ENCODE assay signal across 18 cellular contexts in genomic region chr2:68860111-68860510, GRCh38. TPM values are rescaled to one million over a fixed set of nuclear protein-coding genes. Genes with fewer than 3 reads are reported as not detected.
A peak's percentile ranks its signal among the peaks of the same experiment; 100 is the strongest.
DNase-seq lines count a peak whose midpoint lies in the region; ATAC-seq and TF ChIP-seq lines count a peak whose summit lies in the region.
"Had no signal": no experiment of that assay in that cellular context is flagged by ENCODE, and none has a peak within 500 bp of the region (broad histone marks: within the 10 kb centered on the region; RNA-seq: fewer than 3 reads in every experiment).

No MANE protein-coding gene starts in this region.

- peak overlapping the region; percentile 88 for H3K27ac ChIP-seq in neutrophil

- H3K27me3 Mint-ChIP-seq in natural killer cell treated with Interleukin-12 subunit alpha and Interleukin-12 subunit beta and Interleukin-15 and Interleukin-18, amount 100 ng/mL, for 72 hours = peaks cover 0 to 12% of the 10 kb centered on the region in 2 donors
- H3K27me3 Mint-ChIP-seq in natural killer cell (ENCODE audit: low read depth in 2 of 2) = peaks cover 21 to 30% of the 10 kb centered on the region in 2 donors
- no peaks in the 10 kb centered on the region for H3K27me3 Mint-ChIP-seq in dendritic cell treated with granulocyte-macrophage colony-stimulating factor and Interleukin-4, amounts not matched to agents 40 ng/mL and 50 ng/mL, for 4 days

- no peaks in the 10 kb centered on the region for H3K36me3 ChIP-seq in neutrophil

- no peak overlapping the region for H3K4me3 ChIP-seq in neutrophil (ENCODE audit: low read depth in 1 of 2, low read length in 1 of 2)

- TF ChIP-seq CTCF in natural killer cell (IDR thresholded peaks at IDR 0.05) (no peak), neutrophil (IDR thresholded peaks at IDR 0.05) (no peak)

- H3K4me1 Mint-ChIP-seq in natural killer cell treated with Interleukin-12 subunit alpha and Interleukin-12 subunit beta and Interleukin-15 and Interleukin-18, amount 100 ng/mL, for 72 hours (ENCODE audit: low read depth in 2 of 2) = peaks cover 34 to 36% of the 10 kb centered on the region in 2 donors
- H3K4me1 Mint-ChIP-seq in natural killer cell = peaks cover 9 to 22% of the 10 kb centered on the region in 2 donors
- H3K4me1 Mint-ChIP-seq in dendritic cell treated with granulocyte-macrophage colony-stimulating factor and Interleukin-4, amounts not matched to agents 40 ng/mL and 50 ng/mL, for 4 days (ENCODE audit: low read depth) = peaks cover 76% of the 10 kb centered on the region

- H3K9me3 ChIP-seq in neutrophil = no peaks in the 10 kb centered on the region

- H3K36me3 Mint-ChIP-seq in natural killer cell treated with Interleukin-12 subunit alpha and Interleukin-12 subunit beta and Interleukin-15 and Interleukin-18, amount 100 ng/mL, for 72 hours = no peaks in the 10 kb centered on the region
- H3K36me3 Mint-ChIP-seq in natural killer cell = no peaks in the 10 kb centered on the region
- no peaks in the 10 kb centered on the region for H3K36me3 Mint-ChIP-seq in dendritic cell treated with granulocyte-macrophage colony-stimulating factor and Interleukin-4, amounts not matched to agents 40 ng/mL and 50 ng/mL, for 4 days (ENCODE audit: low read depth)

- H3K4me1 ChIP-seq in neutrophil (ENCODE audit: control insufficient read depth in 1 of 2, insufficient read depth in 1 of 2, low read depth in 1 of 2, low read length in 1 of 2) = peaks cover 56 to 71% of the 10 kb centered on the region in 2 experiments

- intact Hi-C loops in natural killer cell (cut with micrococcal nuclease) = no loop called here
- intact Hi-C loops in dendritic cell treated with granulocyte-macrophage colony-stimulating factor and Interleukin-4, amounts not matched to agents 40 ng/mL and 50 ng/mL, for 4 days (cut with micrococcal nuclease) = no loop called here

- no peak for DNase-seq in natural killer cell treated with Interleukin-12 subunit alpha and Interleukin-12 subunit beta and Interleukin-15 and Interleukin-18, amount 100 ng/mL, for 72 hours (ENCODE audit: low spot score)
- DNase-seq in natural killer cell (no peak), NCI-H345 treated with DMSO at 0.1 percent for 48 hours (lab: John Stamatoyannopoulos, UW; ENCODE audit: unreplicated experiment) (no peak)
- DNase-seq in stimulated activated CD4-positive, alpha-beta T cell treated with anti-CD3 and anti-CD28 coated beads, Interleukin-15, amount 100 ng/mL, for 24 hours = no peak
- DNase-seq: ACHN; C1 segment of cervical spinal cord; Calu3; CD4-positive, alpha-beta T cell; DMS 273 treated with DMSO at 0.1 percent for 48 hours; DMS79; GOT3; H9 had no signal

- H3K9me3 Mint-ChIP-seq in natural killer cell treated with Interleukin-12 subunit alpha and Interleukin-12 subunit beta and Interleukin-15 and Interleukin-18, amount 100 ng/mL, for 72 hours = no peaks in the 10 kb centered on the region
- H3K9me3 Mint-ChIP-seq in natural killer cell = no peaks in the 10 kb centered on the region
- H3K9me3 Mint-ChIP-seq in dendritic cell treated with granulocyte-macrophage colony-stimulating factor and Interleukin-4, amounts not matched to agents 40 ng/mL and 50 ng/mL, for 4 days = no peaks in the 10 kb centered on the region
- H3K9me3 Mint-ChIP-seq: CD4-positive, alpha-beta T cell; H9; IgD-negative memory B cell had no signal

- H3K27ac Mint-ChIP-seq in natural killer cell treated with Interleukin-12 subunit alpha and Interleukin-12 subunit beta and Interleukin-15 and Interleukin-18, amount 100 ng/mL, for 72 hours = peak overlapping the region; percentile 15 to 40
- H3K27ac Mint-ChIP-seq in natural killer cell = peak overlapping the region in 1 of 2 donors; percentile 6
- peak overlapping the region; percentile 89 for H3K27ac Mint-ChIP-seq in dendritic cell treated with granulocyte-macrophage colony-stimulating factor and Interleukin-4, amounts not matched to agents 40 ng/mL and 50 ng/mL, for 4 days
- H3K27ac Mint-ChIP-seq: CD4-positive, alpha-beta T cell; IgD-negative memory B cell had no signal

- no peak overlapping the region for H3K4me3 Mint-ChIP-seq in natural killer cell treated with Interleukin-12 subunit alpha and Interleukin-12 subunit beta and Interleukin-15 and Interleukin-18, amount 100 ng/mL, for 72 hours
- no peak overlapping the region for H3K4me3 Mint-ChIP-seq in natural killer cell
- no peak overlapping the region for H3K4me3 Mint-ChIP-seq in dendritic cell treated with granulocyte-macrophage colony-stimulating factor and Interleukin-4, amounts not matched to agents 40 ng/mL and 50 ng/mL, for 4 days
- H3K4me3 Mint-ChIP-seq: CD4-positive, alpha-beta T cell; H9; IgD-negative memory B cell had no signal

- no peaks in the 10 kb centered on the region for H3K27me3 ChIP-seq in neutrophil

- ATAC-seq in natural killer cell treated with Interleukin-12 subunit alpha and Interleukin-12 subunit beta and Interleukin-15 and Interleukin-18, amount 100 ng/mL, for 72 hours = no peak
- ATAC-seq in natural killer cell (no peak), GM18517 (IDR thresholded peaks at IDR 0.05; ENCODE audit: unreplicated experiment) (no peak)

RNA-seq across cellular contexts. Expression of gene BMP10, which starts 11.1 kb away (rescaled TPM):
- not detected for total RNA-seq in natural killer cell treated with Interleukin-12 subunit alpha and Interleukin-12 subunit beta and Interleukin-15 and Interleukin-18, amount 100 ng/mL, for 72 hours
- not detected for total RNA-seq in natural killer cell
- total RNA-seq: A172; Calu3; CD4-positive, alpha-beta T cell; H9; HT-29 had no signal
